Comparison of ENCODE assay signal across 30 cellular contexts in genomic region chr2:198040820-198041219, GRCh38.
"Had no signal": no experiment of that assay in that cellular context is flagged by ENCODE, and none has a peak within 500 bp of the region (broad histone marks: within the 10 kb centered on the region; RNA-seq: fewer than 3 reads in every experiment).

No MANE protein-coding gene starts in this region.

- H3K9me3 Mint-ChIP-seq: activated T-helper 1 cell treated with anti-CD3 and anti-CD28 coated beads, Interleukin-12 subunit alpha, Interleukin-12 subunit beta, Interleukin-2, Interleukin-4 antibody, amounts not matched to agents 30 ng/mL and 10 ng/mL and 1 ng/mL, durations not matched to agents 14 hours and 24 hours and 36 hours had no signal

- H3K36me3 ChIP-seq: Peyer's patch, SJCRH30 had no signal

- H3K9me3 ChIP-seq: Peyer's patch, SJCRH30, SK-N-SH had no signal

- H3K4me3 Mint-ChIP-seq: activated CD8-positive, alpha-beta memory T cell treated with anti-CD3 and anti-CD28 coated beads, Interleukin-2, amount 10 ng/mL, durations not matched to agents 7 days and 5 days; activated naive CD8-positive, alpha-beta T cell; activated T-cell treated with anti-CD3 and anti-CD28 coated beads, Interleukin-2, amount 50 U/mL, for 24 hours; activated T-helper 1 cell treated with anti-CD3 and anti-CD28 coated beads, Interleukin-12 subunit alpha, Interleukin-12 subunit beta, Interleukin-2, Interleukin-4 antibody, amounts not matched to agents 30 ng/mL and 10 ng/mL and 1 ng/mL, durations not matched to agents 14 hours and 24 hours and 36 hours; brain had no signal

- H3K36me3 Mint-ChIP-seq: activated CD8-positive, alpha-beta memory T cell treated with anti-CD3 and anti-CD28 coated beads, Interleukin-2, amount 10 ng/mL, durations not matched to agents 7 days and 5 days; brain had no signal

- ATAC-seq: activated CD4-positive, CD25-positive, alpha-beta regulatory T cell treated with anti-CD3 and anti-CD28 coated beads, Interleukin-2, amount 50 U/mL, for 24 hours; activated CD8-positive, alpha-beta memory T cell treated with anti-CD3 and anti-CD28 coated beads, Interleukin-2, amount 10 ng/mL, durations not matched to agents 7 days and 5 days had no signal

- H3K27me3 ChIP-seq: Peyer's patch, SJCRH30 had no signal

- H3K4me1 ChIP-seq: Peyer's patch, SJCRH30 had no signal

- FAIRE-seq: astrocyte had no signal

- H3K27ac Mint-ChIP-seq: activated CD8-positive, alpha-beta memory T cell treated with anti-CD3 and anti-CD28 coated beads, Interleukin-2, amount 10 ng/mL, durations not matched to agents 7 days and 5 days; activated naive CD8-positive, alpha-beta T cell; activated T-cell treated with anti-CD3 and anti-CD28 coated beads, Interleukin-2, amount 50 U/mL, for 24 hours; activated T-helper 1 cell treated with anti-CD3 and anti-CD28 coated beads, Interleukin-12 subunit alpha, Interleukin-12 subunit beta, Interleukin-2, Interleukin-4 antibody, amounts not matched to agents 30 ng/mL and 10 ng/mL and 1 ng/mL, durations not matched to agents 14 hours and 24 hours and 36 hours; brain had no signal

- H3K4me2 ChIP-seq: SK-N-SH had no signal

- DNase-seq: activated CD4-positive, alpha-beta T cell treated with anti-CD3 and anti-CD28 coated beads for 4 hours; activated CD4-positive, alpha-beta T cell treated with anti-CD3 and anti-CD28 coated beads, Interleukin-2, amount 50 U/mL, for 4 hours; activated CD8-positive, alpha-beta memory T cell treated with anti-CD3 and anti-CD28 coated beads, Interleukin-2, amount 10 ng/mL, durations not matched to agents 7 days and 5 days; activated effector memory CD4-positive, alpha-beta T cell treated with Interleukin-2 at 50 U/mL for 16 hours; activated naive CD4-positive, alpha-beta T cell; activated T-cell treated with anti-CD3 and anti-CD28 coated beads, Interleukin-2, amount 50 U/mL, for 24 hours; amygdala; Kasumi-1; KBM-7; NCI-H1048; NCI-H1417; NCI-H1930; NCI-H2171; NCI-H2227 treated with DMSO at 0.1 percent for 48 hours; NCI-H446 treated with DMSO at 0.1 percent for 48 hours; NCI-H524 treated with DMSO at 0.1 percent for 48 hours; NCI-H748 treated with DMSO at 0.1 percent for 48 hours; NK-92 treated with Interleukin-12 subunit alpha and Interleukin-12 subunit beta, amount 100 ng/mL, for 24 hours; Peyer's patch; Right ventricle myocardium superior; SJCRH30; SK-N-SH; T-helper 1 cell had no signal

- H3K27ac ChIP-seq: Peyer's patch, RWPE1, SJCRH30, VCaP had no signal

- H3K9ac ChIP-seq: SK-N-SH had no signal

- H3K27me3 Mint-ChIP-seq: activated CD8-positive, alpha-beta memory T cell treated with anti-CD3 and anti-CD28 coated beads, Interleukin-2, amount 10 ng/mL, durations not matched to agents 7 days and 5 days; activated naive CD8-positive, alpha-beta T cell; activated T-cell treated with anti-CD3 and anti-CD28 coated beads, Interleukin-2, amount 50 U/mL, for 24 hours had no signal

- H3K4me3 ChIP-seq: Peyer's patch, SJCRH30 had no signal
